8 cellular contexts compared by ENCODE assay signal in genomic region chr5:36301858-36302603, GRCh38. TPM values are rescaled to one million over a fixed set of nuclear protein-coding genes. Genes with fewer than 3 reads are reported as not detected.
DNase-seq lines count a peak whose midpoint lies in the region; ATAC-seq, FAIRE-seq and TF ChIP-seq lines count a peak whose summit lies in the region.

RANBP3L (minus strand) TSS chr5:36301902; CDS start chr5:36301416, 486 bp downstream.

- WGBS in stomach, 5 donors = 3 to 15% (median 9%) methylated on average over 5 of the region's 5 CpGs

- ATAC-seq in HG02885 (IDR thresholded peaks at IDR 0.05; ENCODE audit: poor library complexity, unreplicated experiment) = peak; percentile 72

- TF ChIP-seq CTCF in AG04449 (IDR thresholded peaks at IDR 0.05; ENCODE audit: insufficient read depth, low read length, missing control alignments) (no peak), kidney (IDR thresholded peaks at IDR 0.05; ENCODE audit: borderline replicate concordance, extremely low read depth, insufficient read depth) (no peak), stomach (IDR thresholded peaks at IDR 0.05) (no peak)

- DNase-seq in AG04449 (ENCODE audit: low read depth, low spot score) (peak; percentile 5), kidney (no peak), stomach (peak; percentile 46), DMS79 treated with DMSO at 0.1 percent for 48 hours (lab: John Stamatoyannopoulos, UW) (no peak)
- DNase-seq in activated effector memory CD4-positive, alpha-beta T cell treated with Interleukin-2 at 50 U/mL for 16 hours = no peak
- DNase-seq in NK-92 treated with Interleukin-12 subunit alpha and Interleukin-12 subunit beta, amount 100 ng/mL, for 24 hours (lab: John Stamatoyannopoulos, UW) = no peak

- H3K27ac ChIP-seq in angular gyrus (ENCODE audit: low read depth, low read length) = peak within 1 kb of the TSS; percentile 73
- peak within 1 kb of the TSS; percentile 86 to 91 for H3K27ac ChIP-seq in kidney (ENCODE audit: low read depth in 2 of 2, low read length in 2 of 2)
- H3K27ac ChIP-seq in stomach = peak within 1 kb of the TSS; percentile 73 to 88 (median 80)

- POLR2A ChIA-PET in AG04449 (lab: Yijun Ruan, JAX) = no interaction called here

- H3K4me1 ChIP-seq in kidney (ENCODE audit: control insufficient read depth in 1 of 2, insufficient read depth in 1 of 2, low read depth in 1 of 2, low read length in 2 of 2) (peaks cover 6 to 13% of the 10 kb centered on the region in 2 donors), stomach (peaks cover 7 to 55% (median 22%) of the 10 kb centered on the region in 4 donors)

- intact Hi-C loops in kidney (cut with DNase I) (no loop called here), stomach (cut with DNase I; ENCODE audit: low total_unique reads) (loop anchor here (5.0 kb wide), 1 partner anchor 35 kb away; no protein-coding TSS in a partner anchor)

- H3K9me3 ChIP-seq in kidney (ENCODE audit: control insufficient read depth in 1 of 2, low read length in 2 of 2) (no peaks in the 10 kb centered on the region), stomach (no peaks in the 10 kb centered on the region)

- H3K4me3 ChIP-seq in AG04449 (ENCODE audit: low read depth, low read length) = no peak within 1 kb of the TSS
- H3K4me3 ChIP-seq in kidney (ENCODE audit: low read length in 2 of 2) = peak within 1 kb of the TSS; percentile 66 to 78
- H3K4me3 ChIP-seq in stomach = peak within 1 kb of the TSS; percentile 18 to 32 (median 27)

- CTCF ChIA-PET in AG04449 (lab: Yijun Ruan, JAX) = interaction anchor here (0.9 to 2.6 kb wide), 7 partner anchors 32 to 223 kb away, joined by 3 to 18 read pairs (median 3); no protein-coding TSS in a partner anchor

- no peaks in the 10 kb centered on the region for H3K27me3 ChIP-seq in stomach

- H3K9ac ChIP-seq in kidney (ENCODE audit: low read length in 2 of 2) = peak within 1 kb of the TSS; percentile 57 to 65

- TF ChIP-seq EP300 in stomach (IDR thresholded peaks at IDR 0.05) = no peak

- no peaks in the 10 kb centered on the region for H3K36me3 ChIP-seq in kidney (ENCODE audit: control insufficient read depth in 1 of 2, insufficient read depth in 2 of 2, low read length in 2 of 2)
- no peaks in the 10 kb centered on the region for H3K36me3 ChIP-seq in stomach

- TF ChIP-seq POLR2A in stomach (IDR thresholded peaks at IDR 0.05) = no peak

- FAIRE-seq in kidney (lab: Jason Lieb, UNC) = peak; percentile 83

RNA-seq across cellular contexts. Expression of gene RANBP3L, which starts in this region (rescaled TPM):
- total RNA-seq in kidney (7.1 TPM), stomach (10 to 100 TPM in 1 of 5 donors, 1 to 10 TPM in 2, not detected in 2; 2.3 to 17.0 (median 2.9) TPM)
- polyA plus RNA-seq in kidney (ENCODE audit: insufficient read depth, low read depth, low replicate concordance) (8.7 TPM), stomach (1 to 10 TPM in 1 of 3 donors, under 1 TPM in 2; 0.20 to 1.4 (median 0.93) TPM)

Comparison
In these comparisons a context has a peak if more than half of its experiments do, and no peak if none do; other contexts are left out.
1. DNase-seq: peak in AG04449 (single experiment) and stomach (single experiment); none in kidney (single experiment), DMS79 treated with DMSO at 0.1 percent for 48 hours (single experiment), activated effector memory CD4-positive, alpha-beta T cell treated with Interleukin-2 at 50 U/mL for 16 hours (single experiment) and NK-92 treated with Interleukin-12 subunit alpha and Interleukin-12 subunit beta, amount 100 ng/mL, for 24 hours (single experiment).
2. Peak in every context shown above with its lines, with median percentiles within 50 percentile points of each other: H3K27ac ChIP-seq.